1 cellular context compared by ENCODE assay signal in genomic region chr2:28134262-28134812, GRCh38.
TF ChIP-seq lines count a peak whose summit lies in the region.

No MANE protein-coding gene starts in this region.

TF ChIP-seq in HEK293, 187 proteins besides CTCF, POLR2A, EP300 and RAD21 (continued from another document):
- TF ChIP-seq, protein P1, sequence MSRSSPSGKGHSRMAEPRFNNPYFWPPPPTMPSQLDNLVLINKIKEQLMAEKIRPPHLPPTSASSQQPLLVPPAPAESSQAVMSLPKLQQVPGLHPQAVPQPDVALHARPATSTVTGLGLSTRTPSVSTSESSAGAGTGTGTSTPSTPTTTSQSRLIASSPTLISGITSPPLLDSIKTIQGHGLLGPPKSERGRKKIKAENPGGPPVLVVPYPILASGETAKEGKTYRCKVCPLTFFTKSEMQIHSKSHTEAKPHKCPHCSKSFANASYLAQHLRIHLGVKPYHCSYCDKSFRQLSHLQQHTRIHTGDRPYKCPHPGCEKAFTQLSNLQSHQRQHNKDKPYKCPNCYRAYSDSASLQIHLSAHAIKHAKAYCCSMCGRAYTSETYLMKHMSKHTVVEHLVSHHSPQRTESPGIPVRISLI (tag by site-specific recombination; IDR thresholded peaks at IDR 0.05), result 0 out of 2 replicates have a peak, but pooled peaks have one; percentile 41
- TF ChIP-seq, protein P2, sequence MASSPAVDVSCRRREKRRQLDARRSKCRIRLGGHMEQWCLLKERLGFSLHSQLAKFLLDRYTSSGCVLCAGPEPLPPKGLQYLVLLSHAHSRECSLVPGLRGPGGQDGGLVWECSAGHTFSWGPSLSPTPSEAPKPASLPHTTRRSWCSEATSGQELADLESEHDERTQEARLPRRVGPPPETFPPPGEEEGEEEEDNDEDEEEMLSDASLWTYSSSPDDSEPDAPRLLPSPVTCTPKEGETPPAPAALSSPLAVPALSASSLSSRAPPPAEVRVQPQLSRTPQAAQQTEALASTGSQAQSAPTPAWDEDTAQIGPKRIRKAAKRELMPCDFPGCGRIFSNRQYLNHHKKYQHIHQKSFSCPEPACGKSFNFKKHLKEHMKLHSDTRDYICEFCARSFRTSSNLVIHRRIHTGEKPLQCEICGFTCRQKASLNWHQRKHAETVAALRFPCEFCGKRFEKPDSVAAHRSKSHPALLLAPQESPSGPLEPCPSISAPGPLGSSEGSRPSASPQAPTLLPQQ (tag by site-specific recombination; IDR thresholded peaks at IDR 0.05), result peak; percentile 41; the same call in 1 of the 2 replicates
TF ChIP-seq in HEK293: peak in this region for 3.
